In genomic region chr20:49685809-49686208, GRCh38 we compare ENCODE assay signal across 11 cellular contexts. TPM values are rescaled to one million over a fixed set of nuclear protein-coding genes. Genes with fewer than 3 reads are reported as not detected.
DNase-seq lines count a peak whose midpoint lies in the region; ATAC-seq and FAIRE-seq lines count a peak whose summit lies in the region.
"Had no signal": no experiment of that assay in that cellular context is flagged by ENCODE, and none has a peak within 500 bp of the region (broad histone marks: within the 10 kb centered on the region; RNA-seq: fewer than 3 reads in every experiment).

No MANE protein-coding gene starts in this region.

- no peaks in the 10 kb centered on the region for H3K9me3 Mint-ChIP-seq in natural killer cell treated with Interleukin-12 subunit alpha and Interleukin-12 subunit beta and Interleukin-15 and Interleukin-18, amount 100 ng/mL, for 72 hours
- H3K9me3 Mint-ChIP-seq in stimulated activated naive CD8-positive, alpha-beta T cell treated with anti-CD3 and anti-CD28 coated beads, Interleukin-15, amount 100 ng/mL, for 72 hours, result no peaks in the 10 kb centered on the region

- DNase-seq in COLO829 (ENCODE audit: low spot score), result peak; percentile 49
- DNase-seq in NCI-H226, result peak; percentile 47
- peak; percentile 54 for DNase-seq in dedifferentiated amniotic fluid mesenchymal stem cell (ENCODE audit: extremely low spot score)
- DNase-seq in natural killer cell treated with Interleukin-12 subunit alpha and Interleukin-12 subunit beta and Interleukin-15 and Interleukin-18, amount 100 ng/mL, for 72 hours (ENCODE audit: low spot score), result no peak
- no peak for DNase-seq in stimulated activated naive CD8-positive, alpha-beta T cell treated with anti-CD3 and anti-CD28 coated beads, Interleukin-15, amount 100 ng/mL, for 72 hours
- DNase-seq in urothelium cell line (ENCODE audit: low spot score), result no peak
- DNase-seq: activated CD8-positive, alpha-beta memory T cell treated with anti-CD3 and anti-CD28 coated beads for 24 hours; NCI-H526 treated with DMSO at 0.1 percent for 48 hours had no signal

- H3K4me3 Mint-ChIP-seq in natural killer cell treated with Interleukin-12 subunit alpha and Interleukin-12 subunit beta and Interleukin-15 and Interleukin-18, amount 100 ng/mL, for 72 hours, result peak overlapping the region; percentile 56
- no peak overlapping the region for H3K4me3 Mint-ChIP-seq in stimulated activated naive CD8-positive, alpha-beta T cell treated with anti-CD3 and anti-CD28 coated beads, Interleukin-15, amount 100 ng/mL, for 72 hours

- H3K36me3 Mint-ChIP-seq in natural killer cell treated with Interleukin-12 subunit alpha and Interleukin-12 subunit beta and Interleukin-15 and Interleukin-18, amount 100 ng/mL, for 72 hours, result no peaks in the 10 kb centered on the region

- peaks cover 65 to 79% of the 10 kb centered on the region in 2 donors for H3K4me1 Mint-ChIP-seq in natural killer cell treated with Interleukin-12 subunit alpha and Interleukin-12 subunit beta and Interleukin-15 and Interleukin-18, amount 100 ng/mL, for 72 hours (ENCODE audit: low read depth in 2 of 2)
- peaks cover 34% of the 10 kb centered on the region for H3K4me1 Mint-ChIP-seq in stimulated activated naive CD8-positive, alpha-beta T cell treated with anti-CD3 and anti-CD28 coated beads, Interleukin-15, amount 100 ng/mL, for 72 hours

- H3K27ac Mint-ChIP-seq in natural killer cell treated with Interleukin-12 subunit alpha and Interleukin-12 subunit beta and Interleukin-15 and Interleukin-18, amount 100 ng/mL, for 72 hours, result peak overlapping the region; percentile 40 to 54
- H3K27ac Mint-ChIP-seq in stimulated activated naive CD8-positive, alpha-beta T cell treated with anti-CD3 and anti-CD28 coated beads, Interleukin-15, amount 100 ng/mL, for 72 hours, result no peak overlapping the region

- H3K27me3 Mint-ChIP-seq in natural killer cell treated with Interleukin-12 subunit alpha and Interleukin-12 subunit beta and Interleukin-15 and Interleukin-18, amount 100 ng/mL, for 72 hours, result no peaks in the 10 kb centered on the region
- H3K27me3 Mint-ChIP-seq in stimulated activated naive CD8-positive, alpha-beta T cell treated with anti-CD3 and anti-CD28 coated beads, Interleukin-15, amount 100 ng/mL, for 72 hours, result no peaks in the 10 kb centered on the region

- FAIRE-seq in urothelium cell line (lab: Jason Lieb, UNC), result no peak
- FAIRE-seq: colon had no signal

- ATAC-seq in natural killer cell treated with Interleukin-12 subunit alpha and Interleukin-12 subunit beta and Interleukin-15 and Interleukin-18, amount 100 ng/mL, for 72 hours, result no peak
- ATAC-seq in stimulated activated naive CD8-positive, alpha-beta T cell treated with anti-CD3 and anti-CD28 coated beads, Interleukin-15, amount 100 ng/mL, for 72 hours, result no peak
- ATAC-seq in HG03196 (IDR thresholded peaks at IDR 0.05; ENCODE audit: unreplicated experiment) (no peak), HG02840 (IDR thresholded peaks at IDR 0.05; ENCODE audit: low FRiP score, unreplicated experiment) (no peak)

RNA-seq across cellular contexts. Expression of gene B4GALT5, which starts 27.9 kb away (rescaled TPM):
- 10 to 100 TPM; 62.1 to 74.9 TPM for total RNA-seq in natural killer cell treated with Interleukin-12 subunit alpha and Interleukin-12 subunit beta and Interleukin-15 and Interleukin-18, amount 100 ng/mL, for 72 hours

Comparison
In these comparisons a context has a peak if more than half of its experiments do, and no peak if none do; other contexts are left out.
1. DNase-seq: peak in COLO829 (single experiment), NCI-H226 (single experiment) and dedifferentiated amniotic fluid mesenchymal stem cell (single experiment); none in natural killer cell treated with Interleukin-12 subunit alpha and Interleukin-12 subunit beta and Interleukin-15 and Interleukin-18, amount 100 ng/mL, for 72 hours (single experiment), stimulated activated naive CD8-positive, alpha-beta T cell treated with anti-CD3 and anti-CD28 coated beads, Interleukin-15, amount 100 ng/mL, for 72 hours (0 of 2) and urothelium cell line (single experiment).
2. H3K27ac Mint-ChIP-seq: peak in natural killer cell treated with Interleukin-12 subunit alpha and Interleukin-12 subunit beta and Interleukin-15 and Interleukin-18, amount 100 ng/mL, for 72 hours (2 of 2); none in stimulated activated naive CD8-positive, alpha-beta T cell treated with anti-CD3 and anti-CD28 coated beads, Interleukin-15, amount 100 ng/mL, for 72 hours (0 of 2).